8 cellular contexts compared by ENCODE assay signal in genomic region chr9:129626944-129627297, GRCh38. TPM values are rescaled to one million over a fixed set of nuclear protein-coding genes. Genes with fewer than 3 reads are reported as not detected.
DNase-seq lines count a peak whose midpoint lies in the region; ATAC-seq, FAIRE-seq and TF ChIP-seq lines count a peak whose summit lies in the region.

No MANE protein-coding gene starts in this region.

- H3K27me3 ChIP-seq in MG63 (no peaks in the 10 kb centered on the region), K562 (ENCODE audit: control insufficient read depth in 2 of 2, insufficient read depth in 2 of 2, low read length in 2 of 2) (no peaks in the 10 kb centered on the region), tibial nerve (no peaks in the 10 kb centered on the region)

- H3K4me3 ChIP-seq in MG63 (peak overlapping the region; percentile 92), K562 (peak overlapping the region; percentile 67), tibial nerve (peak overlapping the region; percentile 69 to 93 (median 74))

- POLR2A ChIA-PET in K562 (lab: Yijun Ruan, JAX): interaction anchor here (0.5 to 2.4 kb wide), 8 partner anchors 10 to 619 kb away, joined by 3 to 11 read pairs (median 4); no protein-coding TSS in a partner anchor

- no peaks in the 10 kb centered on the region for H3K9me1 ChIP-seq in K562 (ENCODE audit: control insufficient read depth, insufficient read depth, low read length)

- no peaks in the 10 kb centered on the region for H3K9me3 ChIP-seq in MG63
- H3K9me3 ChIP-seq in K562 (replicated peaks; ENCODE audit: control insufficient read depth, insufficient read depth, low read depth, low read length): no peaks in the 10 kb centered on the region
- no peaks in the 10 kb centered on the region for H3K9me3 ChIP-seq in tibial nerve

- BruUV-seq in K562 (replicated peaks; lab: Mats Ljungman, UMichigan): no TSS peak

- no peak for TF ChIP-seq POLR2A in K562 (conservative IDR thresholded peaks at IDR 0.05)
- TF ChIP-seq POLR2A in tibial nerve (IDR thresholded peaks at IDR 0.05): no peak

- peaks cover 30% of the 10 kb centered on the region for H3K4me1 Mint-ChIP-seq in T-helper 1 cell treated with Interleukin-12 subunit alpha and Interleukin-12 subunit beta and Interleukin-4 antibody, amounts not matched to agents 30 μg/mL and 1 μg/mL, for 36 hours (ENCODE audit: low read depth)

- peaks cover under 1% of the 10 kb centered on the region for H3K27me3 Mint-ChIP-seq in T-helper 1 cell treated with Interleukin-12 subunit alpha and Interleukin-12 subunit beta and Interleukin-4 antibody, amounts not matched to agents 30 μg/mL and 1 μg/mL, for 36 hours (ENCODE audit: low read depth)

- CTCF ChIA-PET in K562 (lab: Yijun Ruan, JAX; ENCODE audit: low intra/inter-chr PET ratio): no interaction called here

- 2% methylated on average over 8 of the region's 8 CpGs for WGBS in K562 (ENCODE audit: insufficient coverage, low coverage, missing lambda C conversion rate)
- 0 to 1% methylated on average over 7 to 8 of the region's 8 CpGs for WGBS in tibial nerve, 2 donors

- DNase-seq in T-helper 1 cell (no peak), MG63 (peak; percentile 55), K562 (ENCODE audit: extremely low read depth in 1 of 4, low spot score in 3 of 4) (no peak), kidney tubule cell (ENCODE audit: low spot score) (peak; percentile 88), tibial nerve (ENCODE audit: low spot score in 2 of 2) (no peak), SHP77 treated with DMSO at 0.1 percent for 48 hours (lab: John Stamatoyannopoulos, UW) (no peak)

- H3K36me3 ChIP-seq in MG63: peaks cover 41% of the 10 kb centered on the region
- peaks cover 46% of the 10 kb centered on the region for H3K36me3 ChIP-seq in K562 (ENCODE audit: control insufficient read depth, insufficient read depth, low read length)
- no peaks in the 10 kb centered on the region for H3K36me3 ChIP-seq in tibial nerve

- peak overlapping the region; percentile 87 to 94 for H3K9ac ChIP-seq in K562 (ENCODE audit: insufficient read depth in 1 of 2, low read depth in 2 of 2, low read length in 2 of 2)

- H2AFZ ChIP-seq in K562 (ENCODE audit: low read depth, low read length): 0 out of 2 replicates have a peak overlapping the region, but pooled peaks have one; percentile 82

- TF ChIP-seq RAD21 in K562 (CRISPR knock-in tag; conservative IDR thresholded peaks at IDR 0.05 in 1 of 2, IDR thresholded peaks at IDR 0.05 in 1 of 2): no peak

- peak; percentile 19; the same call in 2 of the 3 replicates for ATAC-seq in K562
- no peak for ATAC-seq in GM19452 (IDR thresholded peaks at IDR 0.05; ENCODE audit: unreplicated experiment)

- peak; percentile 62 for FAIRE-seq in K562 (lab: Jason Lieb, UNC)

- peaks cover 59% of the 10 kb centered on the region for H3K79me2 ChIP-seq in K562 (ENCODE audit: control insufficient read depth, insufficient read depth, low read length)

- peaks cover 47% of the 10 kb centered on the region for H4K20me1 ChIP-seq in K562 (replicated peaks; ENCODE audit: control insufficient read depth, insufficient read depth, low read length)

- TF ChIP-seq EP300 in K562 (IDR thresholded peaks at IDR 0.05; ENCODE audit: low read length) (no peak), tibial nerve (IDR thresholded peaks at IDR 0.05) (no peak)

- H3K4me3 Mint-ChIP-seq in T-helper 1 cell treated with Interleukin-12 subunit alpha and Interleukin-12 subunit beta and Interleukin-4 antibody, amounts not matched to agents 30 μg/mL and 1 μg/mL, for 36 hours: peak overlapping the region; percentile 82

- peak overlapping the region; percentile 93 for H3K27ac Mint-ChIP-seq in T-helper 1 cell treated with Interleukin-12 subunit alpha and Interleukin-12 subunit beta and Interleukin-4 antibody, amounts not matched to agents 30 μg/mL and 1 μg/mL, for 36 hours

- no peaks in the 10 kb centered on the region for H3K9me3 Mint-ChIP-seq in T-helper 1 cell treated with Interleukin-12 subunit alpha and Interleukin-12 subunit beta and Interleukin-4 antibody, amounts not matched to agents 30 μg/mL and 1 μg/mL, for 36 hours

- TF ChIP-seq CTCF in K562 (IDR thresholded peaks at IDR 0.05 in 2 of 3, conservative IDR thresholded peaks at IDR 0.05 in 1 of 3; ENCODE audit: insufficient read depth in 2 of 3, low read depth in 1 of 3, low read length in 3 of 3) (no peak), tibial nerve (IDR thresholded peaks at IDR 0.05) (no peak)

- H3K4me1 ChIP-seq in K562 (replicated peaks in 1 of 2; ENCODE audit: control insufficient read depth in 2 of 2, insufficient read depth in 2 of 2, low read length in 2 of 2) (peaks cover 36 to 54% of the 10 kb centered on the region in 2 experiments), tibial nerve (peaks cover 0 to 70% (median 33%) of the 10 kb centered on the region in 4 donors)

- peak overlapping the region; percentile 94 for H3K4me2 ChIP-seq in K562 (ENCODE audit: insufficient read depth, low read length)

- intact Hi-C loops in K562 (cut with micrococcal nuclease): no loop called here

- in situ Hi-C loops in K562 (cut with MboI): no loop called here

- H3K27ac ChIP-seq in K562 (ENCODE audit: extremely low read depth, low read depth, low read length): peak overlapping the region; percentile 87
- peak overlapping the region; percentile 83 to 94 (median 90) for H3K27ac ChIP-seq in tibial nerve

- H3K36me3 Mint-ChIP-seq in T-helper 1 cell treated with Interleukin-12 subunit alpha and Interleukin-12 subunit beta and Interleukin-4 antibody, amounts not matched to agents 30 μg/mL and 1 μg/mL, for 36 hours (ENCODE audit: low read depth): peaks cover 8% of the 10 kb centered on the region

RNA-seq across cellular contexts. Expression of gene NTMT1, which starts 1.0 kb away (rescaled TPM):
- 82.0 and 99.2 TPM in 2 replicates for total RNA-seq in MG63 (2014; rRNA removed; shearing (Covaris generic); ENCODE audit: low replicate concordance)
- total RNA-seq in K562 (2011; cell fraction: chromatin; rRNA removed; ENCODE audit: low replicate concordance): 28.6 and 94.1 TPM in 2 replicates
- total RNA-seq in K562 (2011; cell fraction: nucleolus; rRNA removed): 70.3 and 71.4 TPM in 2 replicates
- 51.0 and 57.9 TPM in 2 replicates for total RNA-seq in K562 (2011; cell fraction: nucleoplasm; rRNA removed)
- total RNA-seq in K562 (2014; rRNA removed) (116 and 120 TPM in 2 replicates), K562 (2014; rRNA removed; fragmentation: Illumina TruSeq; extraction: Trizol) (49.6 and 59.2 TPM in 2 replicates), K562 (2015; rRNA removed; fragmentation: Illumina TruSeq; extraction: Trizol) (74.3 and 78.1 TPM in 2 replicates), K562 (2021) (108 and 110 TPM in 2 replicates), tibial nerve (10 to 100 TPM; 23.9 to 30.6 (median 27.5) TPM)
- polyA plus RNA-seq in K562 (2011; rRNA removed) (74.7 and 79.2 TPM in 2 replicates), K562 (2014; fragmentation: Illumina TruSeq; extraction: Trizol) (80.6 and 113 TPM in 2 replicates), K562 (2014; fragmentation: Nextera tagmentation; extraction: Ambion mirVana) (10 to 100 TPM; 42.1 to 67.0 TPM), K562 (2014; rRNA removed) (111 and 121 TPM in 2 replicates)
- polyA plus RNA-seq in K562 (2011; cell fraction: cytosol; rRNA removed): 89.1 and 124 TPM in 2 replicates
- 42.9 and 47.3 TPM in 2 replicates for polyA plus RNA-seq in K562 (2011; cell fraction: nucleus; rRNA removed)
- 42.1 and 72.6 TPM in 2 replicates for polyA plus RNA-seq in K562 (2012)
- 34.5 and 60.2 TPM in 2 replicates for polyA minus RNA-seq in K562 (2011; rRNA and poly(A)+ RNA removed)
- polyA minus RNA-seq in K562 (2011; cell fraction: cytosol; rRNA and poly(A)+ RNA removed): 23.4 and 42.2 TPM in 2 replicates
- polyA minus RNA-seq in K562 (2011; cell fraction: nucleus; rRNA and poly(A)+ RNA removed): 14.7 and 15.7 TPM in 2 replicates

RNA-seq across cellular contexts. Expression of gene C9orf50, which starts 6.0 kb away (rescaled TPM):
- not detected in 2 replicates for total RNA-seq in MG63 (2014; rRNA removed; shearing (Covaris generic); ENCODE audit: low replicate concordance)
- total RNA-seq in K562 (2011; cell fraction: chromatin; rRNA removed; ENCODE audit: low replicate concordance): not detected in 2 replicates
- not detected in 2 replicates for total RNA-seq in K562 (2011; cell fraction: nucleolus; rRNA removed)
- total RNA-seq in K562 (2011; cell fraction: nucleoplasm; rRNA removed): not detected in 2 replicates
- total RNA-seq in K562 (2014; rRNA removed) (0.12 TPM in 1 of 2 replicates, not detected in the other), K562 (2014; rRNA removed; fragmentation: Illumina TruSeq; extraction: Trizol) (not detected in 2 replicates), K562 (2015; rRNA removed; fragmentation: Illumina TruSeq; extraction: Trizol) (not detected in 2 replicates), K562 (2021) (not detected in 2 replicates), tibial nerve (1 to 10 TPM in 3 of 4 donors, under 1 TPM in 1; 0.90 to 1.7 (median 1.3) TPM)
- polyA plus RNA-seq in K562 (2011; rRNA removed) (not detected in 2 replicates), K562 (2014; fragmentation: Illumina TruSeq; extraction: Trizol) (not detected in 2 replicates), K562 (2014; fragmentation: Nextera tagmentation; extraction: Ambion mirVana) (not detected), K562 (2014; rRNA removed) (not detected in 2 replicates)
- not detected in 2 replicates for polyA plus RNA-seq in K562 (2011; cell fraction: cytosol; rRNA removed)
- polyA plus RNA-seq in K562 (2011; cell fraction: nucleus; rRNA removed): not detected in 2 replicates
- not detected in 2 replicates for polyA plus RNA-seq in K562 (2012)
- not detected in 2 replicates for polyA minus RNA-seq in K562 (2011; rRNA and poly(A)+ RNA removed)
- polyA minus RNA-seq in K562 (2011; cell fraction: cytosol; rRNA and poly(A)+ RNA removed): not detected in 2 replicates
- not detected in 2 replicates for polyA minus RNA-seq in K562 (2011; cell fraction: nucleus; rRNA and poly(A)+ RNA removed)

RNA-seq across cellular contexts. Expression of gene ASB6, which starts 15.0 kb away (rescaled TPM):
- 11.1 and 24.4 TPM in 2 replicates for total RNA-seq in MG63 (2014; rRNA removed; shearing (Covaris generic); ENCODE audit: low replicate concordance)
- total RNA-seq in K562 (2011; cell fraction: chromatin; rRNA removed; ENCODE audit: low replicate concordance): 8.0 and 24.6 TPM in 2 replicates
- total RNA-seq in K562 (2011; cell fraction: nucleolus; rRNA removed): 20.2 and 20.4 TPM in 2 replicates
- 10.2 and 12.6 TPM in 2 replicates for total RNA-seq in K562 (2011; cell fraction: nucleoplasm; rRNA removed)
- total RNA-seq in K562 (2014; rRNA removed): 12.4 and 15.8 TPM in 2 replicates
- 4.1 and 4.9 TPM in 2 replicates for total RNA-seq in K562 (2014; rRNA removed; fragmentation: Illumina TruSeq; extraction: Trizol)
- total RNA-seq in K562 (2015; rRNA removed; fragmentation: Illumina TruSeq; extraction: Trizol): 8.6 TPM in 2 replicates
- 17.1 and 17.3 TPM in 2 replicates for total RNA-seq in K562 (2021)
- 11.3 and 13.1 TPM in 2 replicates for polyA plus RNA-seq in K562 (2011; rRNA removed)
- 10.5 and 18.2 TPM in 2 replicates for polyA plus RNA-seq in K562 (2011; cell fraction: cytosol; rRNA removed)
- 26.0 and 42.0 TPM in 2 replicates for polyA plus RNA-seq in K562 (2011; cell fraction: nucleus; rRNA removed)
- polyA plus RNA-seq in K562 (2012): 11.4 and 12.4 TPM in 2 replicates
- 12.8 and 13.1 TPM in 2 replicates for polyA plus RNA-seq in K562 (2014; fragmentation: Illumina TruSeq; extraction: Trizol)
- 1 to 10 TPM in 1 of 2 experiments, under 1 TPM in 1; 0.92 to 1.1 TPM for polyA plus RNA-seq in K562 (2014; fragmentation: Nextera tagmentation; extraction: Ambion mirVana)
- polyA plus RNA-seq in K562 (2014; rRNA removed): 17.8 and 19.5 TPM in 2 replicates
- polyA minus RNA-seq in K562 (2011; rRNA and poly(A)+ RNA removed): 3.6 and 4.9 TPM in 2 replicates
- polyA minus RNA-seq in K562 (2011; cell fraction: cytosol; rRNA and poly(A)+ RNA removed): 5.0 and 6.1 TPM in 2 replicates
- polyA minus RNA-seq in K562 (2011; cell fraction: nucleus; rRNA and poly(A)+ RNA removed): 7.3 and 9.0 TPM in 2 replicates
- total RNA-seq in tibial nerve: 10 to 100 TPM; 14.9 to 25.5 (median 22.4) TPM

RNA-seq across cellular contexts. Expression of gene PRRX2, which starts 38.5 kb away (rescaled TPM):
- 20.1 and 38.4 TPM in 2 replicates for total RNA-seq in MG63 (2014; rRNA removed; shearing (Covaris generic); ENCODE audit: low replicate concordance)
- not detected in 2 replicates for total RNA-seq in K562 (2011; cell fraction: chromatin; rRNA removed; ENCODE audit: low replicate concordance)
- total RNA-seq in K562 (2011; cell fraction: nucleolus; rRNA removed): not detected in 2 replicates
- not detected in 2 replicates for total RNA-seq in K562 (2011; cell fraction: nucleoplasm; rRNA removed)
- total RNA-seq in K562 (2014; rRNA removed) (not detected in 2 replicates), K562 (2014; rRNA removed; fragmentation: Illumina TruSeq; extraction: Trizol) (not detected in 2 replicates), K562 (2015; rRNA removed; fragmentation: Illumina TruSeq; extraction: Trizol) (not detected in 2 replicates), K562 (2021) (not detected in 2 replicates), tibial nerve (10 to 100 TPM in 3 of 4 donors, 1 to 10 TPM in 1; 9.6 to 32.1 (median 14.9) TPM)
- polyA plus RNA-seq in K562 (2011; rRNA removed) (not detected in 2 replicates), K562 (2014; fragmentation: Illumina TruSeq; extraction: Trizol) (not detected in 2 replicates), K562 (2014; fragmentation: Nextera tagmentation; extraction: Ambion mirVana) (not detected), K562 (2014; rRNA removed) (0.21 TPM in 1 of 2 replicates, not detected in the other)
- polyA plus RNA-seq in K562 (2011; cell fraction: cytosol; rRNA removed): 0.18 TPM in 1 of 2 replicates, not detected in the other
- polyA plus RNA-seq in K562 (2011; cell fraction: nucleus; rRNA removed): 0.13 TPM in 1 of 2 replicates, not detected in the other
- not detected in 2 replicates for polyA plus RNA-seq in K562 (2012)
- polyA minus RNA-seq in K562 (2011; rRNA and poly(A)+ RNA removed): not detected in 2 replicates
- not detected in 2 replicates for polyA minus RNA-seq in K562 (2011; cell fraction: cytosol; rRNA and poly(A)+ RNA removed)
- not detected in 2 replicates for polyA minus RNA-seq in K562 (2011; cell fraction: nucleus; rRNA and poly(A)+ RNA removed)

Comparison
In these comparisons a context has a peak if more than half of its experiments do, and no peak if none do; other contexts are left out.
1. DNase-seq: peak in MG63 (single experiment) and kidney tubule cell (single experiment); none in T-helper 1 cell (0 of 5), K562 (0 of 4), tibial nerve (0 of 2) and SHP77 treated with DMSO at 0.1 percent for 48 hours (single experiment).
2. Peak in every context shown above with its lines, with median percentiles within 50 percentile points of each other: H3K4me3 ChIP-seq.